In genomic region chr1:162868972-162869371, GRCh38 we compare ENCODE assay signal across 35 cellular contexts. TPM values are rescaled to one million over a fixed set of nuclear protein-coding genes. Genes with fewer than 3 reads are reported as not detected.
"Had no signal": no experiment of that assay in that cellular context is flagged by ENCODE, and none has a peak within 500 bp of the region (broad histone marks: within the 10 kb centered on the region; RNA-seq: fewer than 3 reads in every experiment).

No MANE protein-coding gene starts in this region.

- H3K27ac Mint-ChIP-seq: activated CD4-positive, alpha-beta T cell treated with anti-CD3 and anti-CD28 coated beads, Interleukin-2, amount 10 ng/mL, durations not matched to agents 24 days and 14 days; activated CD8-positive, alpha-beta T cell treated with anti-CD3 and anti-CD28 coated beads for 36 hours; activated naive CD4-positive, alpha-beta T cell treated with anti-CD3 and anti-CD28 coated beads, Interleukin-2, amount 50 U/mL, for 24 hours; activated naive CD8-positive, alpha-beta T cell treated with anti-CD3 and anti-CD28 coated beads, Interleukin-2, amount 10 ng/mL, durations not matched to agents 7 days and 5 days; activated T-cell treated with anti-CD3 and anti-CD28 coated beads, Interleukin-2, amount 50 U/mL, for 72 hours; activated T-helper 2 cell treated with anti-CD3 and anti-CD28 coated beads, Interferon-gamma antibody, Interleukin-2, Interleukin-4, amounts not matched to agents 10 μg/mL and 5 μg/mL and 100 μg/mL, durations not matched to agents 14 hours and 24 hours and 36 hours; T-helper 1 cell treated with Interleukin-12 subunit alpha and Interleukin-12 subunit beta and Interleukin-4 antibody, amounts not matched to agents 30 μg/mL and 1 μg/mL, for 36 hours; T-helper 2 cell treated with Interferon-gamma antibody and Interleukin-4, amounts not matched to agents 5 μg/mL and 100 μg/mL, for 36 hours had no signal

- ATAC-seq: activated CD8-positive, alpha-beta T cell treated with anti-CD3 and anti-CD28 coated beads for 36 hours; activated T-cell treated with anti-CD3 and anti-CD28 coated beads, Interleukin-2, amount 50 U/mL, for 72 hours; body of pancreas had no signal

- DNase-seq: activated CD4-positive, alpha-beta T cell treated with anti-CD3 and anti-CD28 coated beads, Interleukin-2, amount 10 ng/mL, durations not matched to agents 24 days and 14 days; activated CD4-positive, alpha-beta T cell treated with anti-CD3 and anti-CD28 coated beads, Interleukin-2, amount 50 U/mL, for 4 hours; activated CD8-positive, alpha-beta T cell treated with anti-CD3 and anti-CD28 coated beads for 36 hours; activated gamma-delta T cell; activated naive CD4-positive, alpha-beta T cell treated with Interleukin-2 at 50 U/mL for 16 hours; activated naive CD8-positive, alpha-beta T cell treated with anti-CD3 and anti-CD28 coated beads, Interleukin-2, amount 10 ng/mL, durations not matched to agents 7 days and 5 days; activated T-cell treated with anti-CD3 and anti-CD28 coated beads, Interleukin-2, amount 50 U/mL, for 1 hour; activated T-cell treated with anti-CD3 and anti-CD28 coated beads, Interleukin-2, amount 50 U/mL, for 72 hours; amygdala; body of pancreas; caudate nucleus; Karpas-422; KBM-7; NCI-H1105; NCI-H1417 treated with DMSO at 0.1 percent for 48 hours; NCI-H187 treated with DMSO at 0.1 percent for 48 hours; NCI-H2081; NCI-H345; NCI-H524 treated with DMSO at 0.1 percent for 48 hours; NCI-H748 treated with DMSO at 0.1 percent for 48 hours; NK-92 treated with Interleukin-12 subunit alpha and Interleukin-12 subunit beta, amount 100 ng/mL, for 24 hours; OCI-M1; SHP77; SK-N-SH had no signal

- H3K9ac ChIP-seq: SK-N-SH had no signal

- H3K4me1 ChIP-seq: breast epithelium had no signal

- H3K9me3 ChIP-seq: body of pancreas, breast epithelium, SJSA1 had no signal

- H3K27me3 ChIP-seq: body of pancreas, breast epithelium, SJSA1 had no signal

- H3K27ac ChIP-seq: body of pancreas, breast epithelium, SJSA1 had no signal

- H3K9me3 Mint-ChIP-seq: activated CD4-positive, alpha-beta T cell treated with anti-CD3 and anti-CD28 coated beads, Interleukin-2, amount 10 ng/mL, durations not matched to agents 24 days and 14 days; activated T-helper 2 cell treated with anti-CD3 and anti-CD28 coated beads, Interferon-gamma antibody, Interleukin-2, Interleukin-4, amounts not matched to agents 10 μg/mL and 5 μg/mL and 100 μg/mL, durations not matched to agents 14 hours and 24 hours and 36 hours; T-helper 1 cell treated with Interleukin-12 subunit alpha and Interleukin-12 subunit beta and Interleukin-4 antibody, amounts not matched to agents 30 μg/mL and 1 μg/mL, for 36 hours; T-helper 2 cell treated with Interferon-gamma antibody and Interleukin-4, amounts not matched to agents 5 μg/mL and 100 μg/mL, for 36 hours had no signal

- H3K4me3 ChIP-seq: body of pancreas, breast epithelium, SJSA1 had no signal

- H3K4me3 Mint-ChIP-seq: activated CD4-positive, alpha-beta T cell treated with anti-CD3 and anti-CD28 coated beads, Interleukin-2, amount 10 ng/mL, durations not matched to agents 24 days and 14 days; activated CD8-positive, alpha-beta T cell treated with anti-CD3 and anti-CD28 coated beads for 36 hours; activated naive CD4-positive, alpha-beta T cell treated with anti-CD3 and anti-CD28 coated beads, Interleukin-2, amount 50 U/mL, for 24 hours; activated naive CD8-positive, alpha-beta T cell treated with anti-CD3 and anti-CD28 coated beads, Interleukin-2, amount 10 ng/mL, durations not matched to agents 7 days and 5 days; activated T-cell treated with anti-CD3 and anti-CD28 coated beads, Interleukin-2, amount 50 U/mL, for 72 hours; T-helper 1 cell treated with Interleukin-12 subunit alpha and Interleukin-12 subunit beta and Interleukin-4 antibody, amounts not matched to agents 30 μg/mL and 1 μg/mL, for 36 hours; T-helper 2 cell treated with Interferon-gamma antibody and Interleukin-4, amounts not matched to agents 5 μg/mL and 100 μg/mL, for 36 hours had no signal

- H3K4me1 Mint-ChIP-seq: activated CD4-positive, alpha-beta T cell treated with anti-CD3 and anti-CD28 coated beads, Interleukin-2, amount 10 ng/mL, durations not matched to agents 24 days and 14 days; activated naive CD4-positive, alpha-beta T cell treated with anti-CD3 and anti-CD28 coated beads, Interleukin-2, amount 50 U/mL, for 24 hours; activated naive CD8-positive, alpha-beta T cell treated with anti-CD3 and anti-CD28 coated beads, Interleukin-2, amount 10 ng/mL, durations not matched to agents 7 days and 5 days had no signal

- H3K36me3 ChIP-seq: breast epithelium, SJSA1 had no signal

- H3K36me3 Mint-ChIP-seq: activated naive CD4-positive, alpha-beta T cell treated with anti-CD3 and anti-CD28 coated beads, Interleukin-2, amount 50 U/mL, for 24 hours; activated naive CD8-positive, alpha-beta T cell treated with anti-CD3 and anti-CD28 coated beads, Interleukin-2, amount 10 ng/mL, durations not matched to agents 7 days and 5 days had no signal

RNA-seq across cellular contexts. Expression of gene CCDC190, which starts 8.0 kb away (rescaled TPM):
- total RNA-seq: activated CD4-positive, alpha-beta T cell treated with anti-CD3 and anti-CD28 coated beads, Interleukin-2, amount 10 ng/mL, durations not matched to agents 24 days and 14 days; activated CD8-positive, alpha-beta memory T cell treated with anti-CD3 and anti-CD28 coated beads for 36 hours; activated CD8-positive, alpha-beta T cell treated with anti-CD3 and anti-CD28 coated beads for 36 hours; activated naive CD8-positive, alpha-beta T cell treated with anti-CD3 and anti-CD28 coated beads, Interleukin-2, amount 10 ng/mL, durations not matched to agents 7 days and 5 days; activated T-cell treated with anti-CD3 and anti-CD28 coated beads, Interleukin-2, amount 50 U/mL, for 72 hours; activated T-helper 2 cell treated with anti-CD3 and anti-CD28 coated beads, Interferon-gamma antibody, Interleukin-2, Interleukin-4, amounts not matched to agents 10 μg/mL and 5 μg/mL and 100 μg/mL, durations not matched to agents 14 hours and 24 hours and 36 hours; astrocyte; body of pancreas; breast epithelium; MCF 10A; NCI-H460 had no signal
- polyA plus RNA-seq: adipose tissue had no signal
